In genomic region chr11:32583451-32584271, GRCh38 we compare ENCODE assay signal across 8 cellular contexts. TPM values are rescaled to one million over a fixed set of nuclear protein-coding genes. Genes with fewer than 3 reads are reported as not detected.
DNase-seq lines count a peak whose midpoint lies in the region; ATAC-seq and TF ChIP-seq lines count a peak whose summit lies in the region.

Gene EIF3M (plus strand): TSS chr11:32583831. CDS start chr11:32583888, 57 bp downstream.

- no peaks in the 10 kb centered on the region for H3K9me3 Mint-ChIP-seq in activated CD4-positive, alpha-beta T cell treated with anti-CD3 and anti-CD28 coated beads for 36 hours (ENCODE audit: low read depth)

- H3K4me1 Mint-ChIP-seq in activated CD4-positive, alpha-beta T cell treated with anti-CD3 and anti-CD28 coated beads for 36 hours = peaks cover 38% of the 10 kb centered on the region

- peak within 1 kb of the TSS; percentile 90 for H3K4me3 ChIP-seq in choroid plexus epithelial cell (ENCODE audit: low read depth, low read length)

- no peaks in the 10 kb centered on the region for H3K27me3 Mint-ChIP-seq in activated CD4-positive, alpha-beta T cell treated with anti-CD3 and anti-CD28 coated beads for 36 hours

- H3K27ac Mint-ChIP-seq in activated CD4-positive, alpha-beta T cell treated with anti-CD3 and anti-CD28 coated beads for 36 hours = peak within 1 kb of the TSS; percentile 96

- ATAC-seq in HG03442 (IDR thresholded peaks at IDR 0.05; ENCODE audit: unreplicated experiment) = peak; percentile 98
- ATAC-seq in activated CD4-positive, alpha-beta T cell treated with anti-CD3 and anti-CD28 coated beads for 36 hours = peak; percentile 99

- no peak for TF ChIP-seq CTCF in choroid plexus epithelial cell (conservative IDR thresholded peaks at IDR 0.05; ENCODE audit: low read depth, low read length)

- POLR2A ChIA-PET in activated CD4-positive, alpha-beta T cell treated with anti-CD3 and anti-CD28 coated beads for 36 hours (lab: Charles Lee) = interaction anchor here (0.6 to 0.8 kb wide), 2 partner anchors 14 to 162 kb away, joined by 3 read pairs; no protein-coding TSS in a partner anchor

- intact Hi-C loops in activated CD4-positive, alpha-beta T cell treated with anti-CD3 and anti-CD28 coated beads for 36 hours (cut with DNase I, micrococcal nuclease) = loop anchor here (1.0 to 10.0 kb wide), 13 partner anchors 13 to 1469 kb away; partner anchors contain the start of genes CSTF3 (in 2 of the 2), HIPK3 (in 2 of the 2), C11orf91 (in 1 of the 2) and CAPRIN1 (in 1 of the 2)

- peaks cover 27% of the 10 kb centered on the region for H3K36me3 Mint-ChIP-seq in activated CD4-positive, alpha-beta T cell treated with anti-CD3 and anti-CD28 coated beads for 36 hours (ENCODE audit: low read depth)

- DNase-seq in Ammon's horn (ENCODE audit: low spot score) (peak; percentile 98), GM19238 (ENCODE audit: insufficient read length, low spot score) (peak; percentile 82), NCI-H524 (lab: John Stamatoyannopoulos, UW) (peak; percentile 73 to 95), choroid plexus epithelial cell (ENCODE audit: low read depth) (peak; percentile 98), kidney tubule cell (ENCODE audit: low spot score) (peak; percentile 97)
- DNase-seq in activated CD4-positive, alpha-beta T cell treated with anti-CD3 and anti-CD28 coated beads for 36 hours = peak; percentile 98
- peak; percentile 90 to 94 (median 92) for DNase-seq in stimulated activated CD4-positive, alpha-beta T cell treated with anti-CD3 and anti-CD28 coated beads, Interleukin-1b, Interleukin-23, amount 100 ng/mL, for 24 hours (ENCODE audit: low read depth in 4 of 4, low spot score in 1 of 4)

- H3K4me3 Mint-ChIP-seq in activated CD4-positive, alpha-beta T cell treated with anti-CD3 and anti-CD28 coated beads for 36 hours = peak within 1 kb of the TSS; percentile 87

- CTCF ChIA-PET in activated CD4-positive, alpha-beta T cell treated with anti-CD3 and anti-CD28 coated beads for 36 hours (lab: Charles Lee) = interaction anchor here (0.5 to 1.3 kb wide), 5 partner anchors 10 to 577 kb away, joined by 3 to 4 read pairs (median 3); partner anchors contain the start of gene CSTF3

RNA-seq across cellular contexts. Expression of gene EIF3M, which starts in this region (rescaled TPM):
- total RNA-seq in activated CD4-positive, alpha-beta T cell treated with anti-CD3 and anti-CD28 coated beads for 36 hours = 100 to 1,000 TPM; 392 to 408 TPM

Comparison
In these comparisons a context has a peak if more than half of its experiments do, and no peak if none do; other contexts are left out.
1. Peak in every context shown above with its lines: DNase-seq, ATAC-seq and H3K4me3 ChIP-seq.